ENCODE assay signal across 24 cellular contexts in genomic region chr7:72016574-72016973, GRCh38.
"Had no signal": no experiment of that assay in that cellular context is flagged by ENCODE, and none has a peak within 500 bp of the region (broad histone marks: within the 10 kb centered on the region; RNA-seq: fewer than 3 reads in every experiment).

No MANE protein-coding gene starts in this region.

- H3K27ac Mint-ChIP-seq: dendritic cell treated with granulocyte-macrophage colony-stimulating factor and Interleukin-4, amounts not matched to agents 40 ng/mL and 50 ng/mL, for 4 days; effector memory CD8-positive, alpha-beta T cell; endodermal cell had no signal

- H3K4me1 Mint-ChIP-seq: endodermal cell had no signal

- H3K27me3 ChIP-seq: colonic mucosa, dorsolateral prefrontal cortex, esophagus squamous epithelium, foreskin keratinocyte, gastrocnemius medialis, gastroesophageal sphincter, heart left ventricle, heart right ventricle had no signal

- H3K4me3 ChIP-seq: colonic mucosa, coronary artery, dorsolateral prefrontal cortex, esophagus squamous epithelium, gastrocnemius medialis, gastroesophageal sphincter, heart left ventricle, heart right ventricle had no signal

- H3K36me3 ChIP-seq: colonic mucosa, esophagus squamous epithelium, gastrocnemius medialis, gastroesophageal sphincter, heart left ventricle, heart right ventricle had no signal

- DNase-seq: colonic mucosa; cortex of kidney; dermis blood vessel endothelial cell; dorsolateral prefrontal cortex; effector CD4-positive, alpha-beta T cell; effector CD8-positive, alpha-beta T cell; effector memory CD4-positive, alpha-beta T cell; effector memory CD8-positive, alpha-beta T cell; endodermal cell; erythroblast; esophagus squamous epithelium; foreskin fibroblast; foreskin keratinocyte; foreskin melanocyte; gastrocnemius medialis; glutamatergic neuron; head of caudate nucleus; heart left ventricle; heart right ventricle had no signal

- H3K9me3 ChIP-seq: colonic mucosa, esophagus squamous epithelium, gastrocnemius medialis had no signal

- H3K4me1 ChIP-seq: colonic mucosa, esophagus squamous epithelium, foreskin keratinocyte, gastrocnemius medialis, gastroesophageal sphincter, heart left ventricle, heart right ventricle had no signal

- H3K9me3 Mint-ChIP-seq: endodermal cell had no signal

- H3K27ac ChIP-seq: colonic mucosa, coronary artery, dorsolateral prefrontal cortex, epithelial cell of prostate, esophagus squamous epithelium, foreskin keratinocyte, gastrocnemius medialis, gastroesophageal sphincter, heart left ventricle, heart right ventricle had no signal

- ATAC-seq: effector memory CD8-positive, alpha-beta T cell; esophagus mucosa; foreskin keratinocyte; gastrocnemius medialis; gastroesophageal sphincter; heart left ventricle; heart right ventricle had no signal

- H3K4me3 Mint-ChIP-seq: dendritic cell treated with granulocyte-macrophage colony-stimulating factor and Interleukin-4, amounts not matched to agents 40 ng/mL and 50 ng/mL, for 4 days; effector memory CD8-positive, alpha-beta T cell; endodermal cell had no signal

- H3K27me3 Mint-ChIP-seq: dendritic cell treated with granulocyte-macrophage colony-stimulating factor and Interleukin-4, amounts not matched to agents 40 ng/mL and 50 ng/mL, for 4 days; effector memory CD8-positive, alpha-beta T cell had no signal
